18 cellular contexts compared by ENCODE assay signal in the genomic region with DNA sequence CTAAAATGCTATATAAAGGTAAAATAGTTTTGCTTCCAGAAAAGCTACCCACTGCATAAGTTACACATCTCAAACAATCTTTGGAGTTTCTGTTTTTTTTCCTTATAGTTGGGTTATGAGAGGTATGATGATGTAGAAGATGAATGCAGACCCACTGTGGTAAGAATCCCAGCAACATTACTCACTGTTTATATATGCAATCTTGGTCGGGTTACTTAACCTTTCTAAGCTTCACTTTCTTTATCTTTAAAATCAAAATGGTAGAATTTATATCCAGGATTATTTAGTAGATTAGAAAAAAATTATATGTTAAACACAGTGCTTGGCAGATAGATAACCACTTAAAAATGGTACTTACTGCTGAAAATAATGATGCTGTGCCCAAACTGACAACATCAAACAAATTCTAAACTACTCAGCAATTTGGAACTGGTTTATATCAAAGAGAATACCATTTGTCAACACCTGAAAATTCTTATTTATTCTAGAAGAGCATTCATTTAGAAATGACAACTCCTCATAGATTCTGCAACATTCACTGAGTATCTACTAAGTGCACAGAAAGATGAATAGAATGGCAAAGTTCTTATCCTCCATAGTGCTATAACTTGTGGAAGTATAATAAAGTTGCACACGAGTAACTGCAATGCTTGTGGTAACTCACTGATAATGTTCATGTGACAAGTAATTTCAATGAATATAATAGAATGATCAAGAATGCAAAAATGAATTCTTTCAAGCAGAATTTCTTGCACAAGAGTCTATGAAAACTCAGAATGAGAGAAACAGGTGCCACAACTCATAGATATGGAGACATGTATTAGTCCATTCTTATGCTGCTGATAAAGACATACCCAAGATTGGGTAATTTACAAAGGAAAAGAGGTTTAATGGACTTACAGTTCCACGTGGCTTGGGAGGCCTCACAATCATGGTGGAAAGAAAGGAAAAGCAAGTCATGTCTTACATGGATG.
A peak's percentile ranks its signal among the peaks of the same experiment; 100 is the strongest.
DNase-seq lines count a peak whose midpoint lies in the region; ATAC-seq, FAIRE-seq and TF ChIP-seq lines count a peak whose summit lies in the region.
"Had no signal": no experiment of that assay in that cellular context is flagged by ENCODE, and none has a peak within 500 bp of the region (broad histone marks: within the 10 kb centered on the region; RNA-seq: fewer than 3 reads in every experiment).

No MANE protein-coding gene starts in this region.

- H3K27ac ChIP-seq in PC-9 (peak overlapping the region; percentile 68), keratinocyte (ENCODE audit: control insufficient read depth, insufficient read depth, low read length) (peak overlapping the region; percentile 73)
- H3K27ac ChIP-seq: breast epithelium, left ventricle myocardium inferior, neutrophil had no signal

- H3K4me1 Mint-ChIP-seq in activated T-cell treated with anti-CD3 and anti-CD28 coated beads, Interleukin-2, amount 50 U/mL, for 72 hours (ENCODE audit: low read depth) = no peaks in the 10 kb centered on the region

- no peak for FAIRE-seq in bronchial epithelial cell (lab: Jason Lieb, UNC)
- no peak for FAIRE-seq in keratinocyte (lab: Jason Lieb, UNC)

- dilution Hi-C loops in keratinocyte (cut with MboI; ENCODE audit: extremely low pct_ligation_motif_present, low sequenced_read_pairs) = no loop called here

- no peak overlapping the region for H2AFZ ChIP-seq in PC-9
- no peak overlapping the region for H2AFZ ChIP-seq in keratinocyte (ENCODE audit: control insufficient read depth, low read length)

- H3K36me3 ChIP-seq in PC-9 (ENCODE audit: low read depth) = no peaks in the 10 kb centered on the region
- no peaks in the 10 kb centered on the region for H3K36me3 ChIP-seq in bronchial epithelial cell (ENCODE audit: control insufficient read depth, insufficient read depth, low read length)
- no peaks in the 10 kb centered on the region for H3K36me3 ChIP-seq in keratinocyte (ENCODE audit: control insufficient read depth in 2 of 2, extremely low read depth in 1 of 2, insufficient read depth in 2 of 2, low read length in 2 of 2)
- H3K36me3 ChIP-seq: breast epithelium, left ventricle myocardium inferior, neutrophil had no signal

- H3K27ac Mint-ChIP-seq in activated T-cell treated with anti-CD3 and anti-CD28 coated beads, Interleukin-2, amount 50 U/mL, for 72 hours = no peak overlapping the region

- H3K9me3 ChIP-seq in PC-9 (ENCODE audit: insufficient read depth, low read depth) (peaks cover 31% of the 10 kb centered on the region), keratinocyte (ENCODE audit: control insufficient read depth, low read depth, low read length) (peaks cover 4% of the 10 kb centered on the region)
- H3K9me3 ChIP-seq: neutrophil had no signal

- peaks cover 29% of the 10 kb centered on the region for H3F3A ChIP-seq in PC-9 (ENCODE audit: insufficient read depth, low read depth)

- H3K9me2 ChIP-seq in PC-9 (ENCODE audit: insufficient read depth) = no peaks in the 10 kb centered on the region

- H3K27me3 ChIP-seq in PC-9 (ENCODE audit: insufficient read depth, low read depth) (no peaks in the 10 kb centered on the region), bronchial epithelial cell (ENCODE audit: control insufficient read depth, insufficient read depth, low read length) (no peaks in the 10 kb centered on the region), keratinocyte (ENCODE audit: control insufficient read depth, extremely low read depth, insufficient read depth, low read length) (no peaks in the 10 kb centered on the region)
- H3K27me3 ChIP-seq: breast epithelium, MG63, neutrophil had no signal

- H3K4me2 ChIP-seq in PC-9 (peak overlapping the region; percentile 39), keratinocyte (ENCODE audit: control insufficient read depth, extremely low read depth, insufficient read depth, low read depth, low read length) (peak overlapping the region; percentile 52)

- no peaks in the 10 kb centered on the region for H3K9me1 ChIP-seq in keratinocyte (ENCODE audit: control insufficient read depth, extremely low read depth, insufficient read depth, low read length)

- no peaks in the 10 kb centered on the region for H3K79me2 ChIP-seq in PC-9 (ENCODE audit: low read depth)
- H3K79me2 ChIP-seq in keratinocyte (ENCODE audit: control insufficient read depth, insufficient read depth, low read length) = no peaks in the 10 kb centered on the region

- peaks cover 42% of the 10 kb centered on the region for H3K27me3 Mint-ChIP-seq in activated T-cell treated with anti-CD3 and anti-CD28 coated beads, Interleukin-2, amount 50 U/mL, for 72 hours (ENCODE audit: low read depth)

- H4K20me1 ChIP-seq in PC-9 (ENCODE audit: insufficient read depth) (no peaks in the 10 kb centered on the region), keratinocyte (ENCODE audit: control insufficient read depth, extremely low read depth, insufficient read depth, low read length) (no peaks in the 10 kb centered on the region)

- CTCF ChIA-PET in PC-9 (lab: Charles Lee) = interaction anchor here (0.8 to 1.5 kb wide), 2 partner anchors 94 to 97 kb away, joined by 4 to 5 read pairs; no protein-coding TSS in a partner anchor

- DNase-seq in AG10803 (ENCODE audit: low read depth) (peak; percentile 65), PC-9 (peak in 1 of 2 experiments; percentile 91), bronchial epithelial cell (ENCODE audit: low read depth) (peak; percentile 77), keratinocyte (ENCODE audit: low read depth, low spot score) (no peak), NCI-H1105 (lab: John Stamatoyannopoulos, UW) (no peak), 8988T (no peak)
- DNase-seq in activated T-cell treated with anti-CD3 and anti-CD28 coated beads, Interleukin-2, amount 50 U/mL, for 72 hours = no peak
- DNase-seq: activated CD4-positive, alpha-beta T cell treated with anti-CD3 and anti-CD28 coated beads for 1 hour; activated naive CD4-positive, alpha-beta T cell treated with Interleukin-2 at 50 U/mL for 16 hours; DND-41; left ventricle myocardium inferior; NCI-H1694; NCI-H510A; right cardiac atrium had no signal

- no peak overlapping the region for H3K4me3 Mint-ChIP-seq in activated T-cell treated with anti-CD3 and anti-CD28 coated beads, Interleukin-2, amount 50 U/mL, for 72 hours

- H3K9me3 Mint-ChIP-seq in activated T-cell treated with anti-CD3 and anti-CD28 coated beads, Interleukin-2, amount 50 U/mL, for 72 hours = peaks cover 2 to 4% of the 10 kb centered on the region in 2 donors

- H3K4me3 ChIP-seq in AG10803 (ENCODE audit: low read length) (no peak overlapping the region), PC-9 (no peak overlapping the region), bronchial epithelial cell (ENCODE audit: low read depth, low read length) (no peak overlapping the region), keratinocyte (ENCODE audit: control insufficient read depth in 2 of 3, extremely low read depth in 1 of 3, insufficient read depth in 2 of 3, low read depth in 1 of 3, low read length in 3 of 3) (no peak overlapping the region)
- H3K4me3 ChIP-seq: breast epithelium, left ventricle myocardium inferior, MG63 had no signal

- BruUV-seq in PC-9 (replicated peaks; lab: Mats Ljungman, UMichigan) = no TSS peak

- H3K9ac ChIP-seq in keratinocyte (ENCODE audit: control insufficient read depth, extremely low read depth, insufficient read depth, low read length) = no peak overlapping the region

- TF ChIP-seq CTCF in AG10803 (conservative IDR thresholded peaks at IDR 0.05; ENCODE audit: low read length) = no peak
- no peak for TF ChIP-seq CTCF in PC-9 (conservative IDR thresholded peaks at IDR 0.05)
- no peak for TF ChIP-seq CTCF in bronchial epithelial cell (IDR thresholded peaks at IDR 0.05; ENCODE audit: insufficient read depth, low read length, severe bottlenecking)
- TF ChIP-seq CTCF in keratinocyte (optimal IDR thresholded peaks at IDR 0.05 in 1 of 3, IDR thresholded peaks at IDR 0.05 in 1 of 3, conservative IDR thresholded peaks at IDR 0.05 in 1 of 3; ENCODE audit: extremely low read depth in 1 of 3, insufficient read depth in 2 of 3, low read length in 3 of 3) = no peak

- H3K4me1 ChIP-seq in PC-9 (replicated peaks; ENCODE audit: insufficient read depth) = peaks cover 37% of the 10 kb centered on the region
- H3K4me1 ChIP-seq in keratinocyte (ENCODE audit: control insufficient read depth, extremely low read depth, insufficient read depth, low read length) = peaks cover 37% of the 10 kb centered on the region
- H3K4me1 ChIP-seq: breast epithelium, left ventricle myocardium inferior had no signal

- intact Hi-C loops in PC-9 (cut with micrococcal nuclease; ENCODE audit: unreplicated experiment) = loop anchor here (1.0 to 5.0 kb wide), 5 partner anchors 26 to 1932 kb away; no protein-coding TSS in a partner anchor

- H3K36me3 Mint-ChIP-seq in activated T-cell treated with anti-CD3 and anti-CD28 coated beads, Interleukin-2, amount 50 U/mL, for 72 hours (ENCODE audit: insufficient read depth in 2 of 2) = peaks cover 0 to 3% of the 10 kb centered on the region in 2 donors

- no peak for ATAC-seq in GM21576 (IDR thresholded peaks at IDR 0.05; ENCODE audit: unreplicated experiment)
- ATAC-seq in activated T-cell treated with anti-CD3 and anti-CD28 coated beads, Interleukin-2, amount 50 U/mL, for 72 hours (replicated peaks in 1 of 2) = no peak
- ATAC-seq: right cardiac atrium had no signal

- POLR2A ChIA-PET in PC-9 (lab: Charles Lee; ENCODE audit: unreplicated experiment) = interaction anchor here (0.7 kb wide), 2 partner anchors 298 to 534 kb away, joined by 3 read pairs; no protein-coding TSS in a partner anchor

Comparison
In these comparisons a context has a peak if more than half of its experiments do, and no peak if none do; other contexts are left out.
1. DNase-seq: peak in AG10803 (single experiment) and bronchial epithelial cell (single experiment); none in keratinocyte (single experiment), activated T-cell treated with anti-CD3 and anti-CD28 coated beads, Interleukin-2, amount 50 U/mL, for 72 hours (0 of 2), NCI-H1105 (single experiment) and 8988T (single experiment).